Comparison of ENCODE assay signal across 1 cellular context in the genomic region with DNA sequence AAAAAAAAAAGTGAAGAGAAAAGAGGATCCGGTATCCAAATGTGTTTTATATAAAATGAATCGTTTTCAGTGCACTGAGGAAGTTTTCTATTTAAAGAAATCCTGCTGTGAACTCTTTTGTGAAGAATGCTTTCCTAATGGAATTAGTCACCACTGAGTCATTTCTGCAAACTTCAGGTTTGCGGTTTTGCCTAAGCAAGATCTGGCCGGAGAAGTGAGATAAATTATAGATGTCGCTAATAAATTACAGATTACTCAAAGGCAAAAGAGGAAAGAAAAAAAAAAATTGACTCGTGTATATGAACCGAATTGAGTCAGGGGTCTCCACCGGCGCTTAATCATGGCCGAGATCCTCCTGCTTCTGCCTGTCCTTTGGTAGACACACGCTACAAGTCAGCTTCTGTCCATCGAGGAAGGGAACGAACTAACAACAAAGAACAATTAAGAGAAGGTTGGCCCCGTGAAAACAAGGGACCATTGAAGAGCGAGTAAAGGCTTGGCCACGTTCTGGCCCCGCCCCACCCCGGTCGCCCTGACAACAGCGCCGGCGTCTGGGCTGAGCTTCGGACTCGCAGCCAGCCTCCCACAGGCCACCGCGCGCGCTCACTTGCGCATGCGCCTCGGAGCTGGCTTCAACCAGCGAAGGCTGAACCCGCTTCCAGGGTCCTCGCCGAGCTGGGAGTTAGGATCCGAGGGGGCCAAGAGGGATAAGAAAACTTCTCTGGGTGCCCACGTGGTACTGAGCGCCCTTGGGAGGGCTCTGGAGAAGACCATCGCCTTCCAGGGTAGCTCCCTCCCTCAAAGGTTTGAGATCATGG.
A peak's percentile ranks its signal among the peaks of the same experiment; 100 is the strongest.
TF ChIP-seq lines count a peak whose summit lies in the region.

No MANE protein-coding gene starts in this region.

TF ChIP-seq in K562, 482 proteins besides CTCF, POLR2A, EP300 and RAD21 (continued from another document and continues in another):
- TF ChIP-seq, protein P1, sequence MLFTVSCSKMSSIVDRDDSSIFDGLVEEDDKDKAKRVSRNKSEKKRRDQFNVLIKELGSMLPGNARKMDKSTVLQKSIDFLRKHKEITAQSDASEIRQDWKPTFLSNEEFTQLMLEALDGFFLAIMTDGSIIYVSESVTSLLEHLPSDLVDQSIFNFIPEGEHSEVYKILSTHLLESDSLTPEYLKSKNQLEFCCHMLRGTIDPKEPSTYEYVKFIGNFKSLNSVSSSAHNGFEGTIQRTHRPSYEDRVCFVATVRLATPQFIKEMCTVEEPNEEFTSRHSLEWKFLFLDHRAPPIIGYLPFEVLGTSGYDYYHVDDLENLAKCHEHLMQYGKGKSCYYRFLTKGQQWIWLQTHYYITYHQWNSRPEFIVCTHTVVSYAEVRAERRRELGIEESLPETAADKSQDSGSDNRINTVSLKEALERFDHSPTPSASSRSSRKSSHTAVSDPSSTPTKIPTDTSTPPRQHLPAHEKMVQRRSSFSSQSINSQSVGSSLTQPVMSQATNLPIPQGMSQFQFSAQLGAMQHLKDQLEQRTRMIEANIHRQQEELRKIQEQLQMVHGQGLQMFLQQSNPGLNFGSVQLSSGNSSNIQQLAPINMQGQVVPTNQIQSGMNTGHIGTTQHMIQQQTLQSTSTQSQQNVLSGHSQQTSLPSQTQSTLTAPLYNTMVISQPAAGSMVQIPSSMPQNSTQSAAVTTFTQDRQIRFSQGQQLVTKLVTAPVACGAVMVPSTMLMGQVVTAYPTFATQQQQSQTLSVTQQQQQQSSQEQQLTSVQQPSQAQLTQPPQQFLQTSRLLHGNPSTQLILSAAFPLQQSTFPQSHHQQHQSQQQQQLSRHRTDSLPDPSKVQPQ (CRISPR knock-in tag; IDR thresholded peaks at IDR 0.05; ENCODE audit: borderline replicate concordance), result no peak
- TF ChIP-seq OTX1 (CRISPR knock-in tag; IDR thresholded peaks at IDR 0.05), result no peak
- no peak for TF ChIP-seq CEBPB (tag; IDR thresholded peaks at IDR 0.05)
- no peak for TF ChIP-seq ZNF41 (CRISPR knock-in tag; conservative IDR thresholded peaks at IDR 0.05)
- TF ChIP-seq, protein P2, sequence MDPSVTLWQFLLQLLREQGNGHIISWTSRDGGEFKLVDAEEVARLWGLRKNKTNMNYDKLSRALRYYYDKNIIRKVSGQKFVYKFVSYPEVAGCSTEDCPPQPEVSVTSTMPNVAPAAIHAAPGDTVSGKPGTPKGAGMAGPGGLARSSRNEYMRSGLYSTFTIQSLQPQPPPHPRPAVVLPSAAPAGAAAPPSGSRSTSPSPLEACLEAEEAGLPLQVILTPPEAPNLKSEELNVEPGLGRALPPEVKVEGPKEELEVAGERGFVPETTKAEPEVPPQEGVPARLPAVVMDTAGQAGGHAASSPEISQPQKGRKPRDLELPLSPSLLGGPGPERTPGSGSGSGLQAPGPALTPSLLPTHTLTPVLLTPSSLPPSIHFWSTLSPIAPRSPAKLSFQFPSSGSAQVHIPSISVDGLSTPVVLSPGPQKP (CRISPR knock-in tag; IDR thresholded peaks at IDR 0.05), result no peak
- TF ChIP-seq TAF1 (IDR thresholded peaks at IDR 0.05; ENCODE audit: control insufficient read depth, extremely low read depth, insufficient read depth, low read length, severe bottlenecking), result peak; percentile 53
- TF ChIP-seq, protein P3, sequence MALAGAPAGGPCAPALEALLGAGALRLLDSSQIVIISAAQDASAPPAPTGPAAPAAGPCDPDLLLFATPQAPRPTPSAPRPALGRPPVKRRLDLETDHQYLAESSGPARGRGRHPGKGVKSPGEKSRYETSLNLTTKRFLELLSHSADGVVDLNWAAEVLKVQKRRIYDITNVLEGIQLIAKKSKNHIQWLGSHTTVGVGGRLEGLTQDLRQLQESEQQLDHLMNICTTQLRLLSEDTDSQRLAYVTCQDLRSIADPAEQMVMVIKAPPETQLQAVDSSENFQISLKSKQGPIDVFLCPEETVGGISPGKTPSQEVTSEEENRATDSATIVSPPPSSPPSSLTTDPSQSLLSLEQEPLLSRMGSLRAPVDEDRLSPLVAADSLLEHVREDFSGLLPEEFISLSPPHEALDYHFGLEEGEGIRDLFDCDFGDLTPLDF (CRISPR knock-in tag; IDR thresholded peaks at IDR 0.05), result no peak
- TF ChIP-seq HNRNPK (IDR thresholded peaks at IDR 0.05; ENCODE audit: low read depth, low read length, poor library complexity, severe bottlenecking), result no peak
- TF ChIP-seq POLR2G (IDR thresholded peaks at IDR 0.05; ENCODE audit: low read depth, low read length), result peak; percentile 79
- TF ChIP-seq, protein P4, sequence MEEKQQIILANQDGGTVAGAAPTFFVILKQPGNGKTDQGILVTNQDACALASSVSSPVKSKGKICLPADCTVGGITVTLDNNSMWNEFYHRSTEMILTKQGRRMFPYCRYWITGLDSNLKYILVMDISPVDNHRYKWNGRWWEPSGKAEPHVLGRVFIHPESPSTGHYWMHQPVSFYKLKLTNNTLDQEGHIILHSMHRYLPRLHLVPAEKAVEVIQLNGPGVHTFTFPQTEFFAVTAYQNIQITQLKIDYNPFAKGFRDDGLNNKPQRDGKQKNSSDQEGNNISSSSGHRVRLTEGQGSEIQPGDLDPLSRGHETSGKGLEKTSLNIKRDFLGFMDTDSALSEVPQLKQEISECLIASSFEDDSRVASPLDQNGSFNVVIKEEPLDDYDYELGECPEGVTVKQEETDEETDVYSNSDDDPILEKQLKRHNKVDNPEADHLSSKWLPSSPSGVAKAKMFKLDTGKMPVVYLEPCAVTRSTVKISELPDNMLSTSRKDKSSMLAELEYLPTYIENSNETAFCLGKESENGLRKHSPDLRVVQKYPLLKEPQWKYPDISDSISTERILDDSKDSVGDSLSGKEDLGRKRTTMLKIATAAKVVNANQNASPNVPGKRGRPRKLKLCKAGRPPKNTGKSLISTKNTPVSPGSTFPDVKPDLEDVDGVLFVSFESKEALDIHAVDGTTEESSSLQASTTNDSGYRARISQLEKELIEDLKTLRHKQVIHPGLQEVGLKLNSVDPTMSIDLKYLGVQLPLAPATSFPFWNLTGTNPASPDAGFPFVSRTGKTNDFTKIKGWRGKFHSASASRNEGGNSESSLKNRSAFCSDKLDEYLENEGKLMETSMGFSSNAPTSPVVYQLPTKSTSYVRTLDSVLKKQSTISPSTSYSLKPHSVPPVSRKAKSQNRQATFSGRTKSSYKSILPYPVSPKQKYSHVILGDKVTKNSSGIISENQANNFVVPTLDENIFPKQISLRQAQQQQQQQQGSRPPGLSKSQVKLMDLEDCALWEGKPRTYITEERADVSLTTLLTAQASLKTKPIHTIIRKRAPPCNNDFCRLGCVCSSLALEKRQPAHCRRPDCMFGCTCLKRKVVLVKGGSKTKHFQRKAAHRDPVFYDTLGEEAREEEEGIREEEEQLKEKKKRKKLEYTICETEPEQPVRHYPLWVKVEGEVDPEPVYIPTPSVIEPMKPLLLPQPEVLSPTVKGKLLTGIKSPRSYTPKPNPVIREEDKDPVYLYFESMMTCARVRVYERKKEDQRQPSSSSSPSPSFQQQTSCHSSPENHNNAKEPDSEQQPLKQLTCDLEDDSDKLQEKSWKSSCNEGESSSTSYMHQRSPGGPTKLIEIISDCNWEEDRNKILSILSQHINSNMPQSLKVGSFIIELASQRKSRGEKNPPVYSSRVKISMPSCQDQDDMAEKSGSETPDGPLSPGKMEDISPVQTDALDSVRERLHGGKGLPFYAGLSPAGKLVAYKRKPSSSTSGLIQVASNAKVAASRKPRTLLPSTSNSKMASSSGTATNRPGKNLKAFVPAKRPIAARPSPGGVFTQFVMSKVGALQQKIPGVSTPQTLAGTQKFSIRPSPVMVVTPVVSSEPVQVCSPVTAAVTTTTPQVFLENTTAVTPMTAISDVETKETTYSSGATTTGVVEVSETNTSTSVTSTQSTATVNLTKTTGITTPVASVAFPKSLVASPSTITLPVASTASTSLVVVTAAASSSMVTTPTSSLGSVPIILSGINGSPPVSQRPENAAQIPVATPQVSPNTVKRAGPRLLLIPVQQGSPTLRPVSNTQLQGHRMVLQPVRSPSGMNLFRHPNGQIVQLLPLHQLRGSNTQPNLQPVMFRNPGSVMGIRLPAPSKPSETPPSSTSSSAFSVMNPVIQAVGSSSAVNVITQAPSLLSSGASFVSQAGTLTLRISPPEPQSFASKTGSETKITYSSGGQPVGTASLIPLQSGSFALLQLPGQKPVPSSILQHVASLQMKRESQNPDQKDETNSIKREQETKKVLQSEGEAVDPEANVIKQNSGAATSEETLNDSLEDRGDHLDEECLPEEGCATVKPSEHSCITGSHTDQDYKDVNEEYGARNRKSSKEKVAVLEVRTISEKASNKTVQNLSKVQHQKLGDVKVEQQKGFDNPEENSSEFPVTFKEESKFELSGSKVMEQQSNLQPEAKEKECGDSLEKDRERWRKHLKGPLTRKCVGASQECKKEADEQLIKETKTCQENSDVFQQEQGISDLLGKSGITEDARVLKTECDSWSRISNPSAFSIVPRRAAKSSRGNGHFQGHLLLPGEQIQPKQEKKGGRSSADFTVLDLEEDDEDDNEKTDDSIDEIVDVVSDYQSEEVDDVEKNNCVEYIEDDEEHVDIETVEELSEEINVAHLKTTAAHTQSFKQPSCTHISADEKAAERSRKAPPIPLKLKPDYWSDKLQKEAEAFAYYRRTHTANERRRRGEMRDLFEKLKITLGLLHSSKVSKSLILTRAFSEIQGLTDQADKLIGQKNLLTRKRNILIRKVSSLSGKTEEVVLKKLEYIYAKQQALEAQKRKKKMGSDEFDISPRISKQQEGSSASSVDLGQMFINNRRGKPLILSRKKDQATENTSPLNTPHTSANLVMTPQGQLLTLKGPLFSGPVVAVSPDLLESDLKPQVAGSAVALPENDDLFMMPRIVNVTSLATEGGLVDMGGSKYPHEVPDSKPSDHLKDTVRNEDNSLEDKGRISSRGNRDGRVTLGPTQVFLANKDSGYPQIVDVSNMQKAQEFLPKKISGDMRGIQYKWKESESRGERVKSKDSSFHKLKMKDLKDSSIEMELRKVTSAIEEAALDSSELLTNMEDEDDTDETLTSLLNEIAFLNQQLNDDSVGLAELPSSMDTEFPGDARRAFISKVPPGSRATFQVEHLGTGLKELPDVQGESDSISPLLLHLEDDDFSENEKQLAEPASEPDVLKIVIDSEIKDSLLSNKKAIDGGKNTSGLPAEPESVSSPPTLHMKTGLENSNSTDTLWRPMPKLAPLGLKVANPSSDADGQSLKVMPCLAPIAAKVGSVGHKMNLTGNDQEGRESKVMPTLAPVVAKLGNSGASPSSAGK (IDR thresholded peaks at IDR 0.05), result no peak
- TF ChIP-seq HCFC1 (IDR thresholded peaks at IDR 0.05; ENCODE audit: low read depth, low read length), result peak; percentile 60
- TF ChIP-seq, protein P5, sequence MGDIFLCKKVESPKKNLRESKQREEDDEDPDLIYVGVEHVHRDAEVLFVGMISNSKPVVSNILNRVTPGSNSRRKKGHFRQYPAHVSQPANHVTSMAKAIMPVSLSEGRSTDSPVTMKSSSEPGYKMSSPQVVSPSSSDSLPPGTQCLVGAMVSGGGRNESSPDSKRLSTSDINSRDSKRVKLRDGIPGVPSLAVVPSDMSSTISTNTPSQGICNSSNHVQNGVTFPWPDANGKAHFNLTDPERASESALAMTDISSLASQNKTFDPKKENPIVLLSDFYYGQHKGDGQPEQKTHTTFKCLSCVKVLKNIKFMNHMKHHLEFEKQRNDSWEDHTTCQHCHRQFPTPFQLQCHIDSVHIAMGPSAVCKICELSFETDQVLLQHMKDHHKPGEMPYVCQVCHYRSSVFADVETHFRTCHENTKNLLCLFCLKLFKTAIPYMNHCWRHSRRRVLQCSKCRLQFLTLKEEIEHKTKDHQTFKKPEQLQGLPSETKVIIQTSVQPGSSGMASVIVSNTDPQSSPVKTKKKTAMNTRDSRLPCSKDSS (IDR thresholded peaks at IDR 0.05; ENCODE audit: low read depth, partially characterized antibody), result no peak
- TF ChIP-seq CBX1 (IDR thresholded peaks at IDR 0.05; ENCODE audit: low read depth), result no peak
- no peak for TF ChIP-seq NFXL1 (CRISPR knock-in tag; IDR thresholded peaks at IDR 0.05)
- TF ChIP-seq PTBP1 (IDR thresholded peaks at IDR 0.05; ENCODE audit: low read depth, low read length), result no peak
- TF ChIP-seq MEIS2 (IDR thresholded peaks at IDR 0.05; ENCODE audit: partially characterized antibody), result peak; percentile 90
- TF ChIP-seq, protein P6, sequence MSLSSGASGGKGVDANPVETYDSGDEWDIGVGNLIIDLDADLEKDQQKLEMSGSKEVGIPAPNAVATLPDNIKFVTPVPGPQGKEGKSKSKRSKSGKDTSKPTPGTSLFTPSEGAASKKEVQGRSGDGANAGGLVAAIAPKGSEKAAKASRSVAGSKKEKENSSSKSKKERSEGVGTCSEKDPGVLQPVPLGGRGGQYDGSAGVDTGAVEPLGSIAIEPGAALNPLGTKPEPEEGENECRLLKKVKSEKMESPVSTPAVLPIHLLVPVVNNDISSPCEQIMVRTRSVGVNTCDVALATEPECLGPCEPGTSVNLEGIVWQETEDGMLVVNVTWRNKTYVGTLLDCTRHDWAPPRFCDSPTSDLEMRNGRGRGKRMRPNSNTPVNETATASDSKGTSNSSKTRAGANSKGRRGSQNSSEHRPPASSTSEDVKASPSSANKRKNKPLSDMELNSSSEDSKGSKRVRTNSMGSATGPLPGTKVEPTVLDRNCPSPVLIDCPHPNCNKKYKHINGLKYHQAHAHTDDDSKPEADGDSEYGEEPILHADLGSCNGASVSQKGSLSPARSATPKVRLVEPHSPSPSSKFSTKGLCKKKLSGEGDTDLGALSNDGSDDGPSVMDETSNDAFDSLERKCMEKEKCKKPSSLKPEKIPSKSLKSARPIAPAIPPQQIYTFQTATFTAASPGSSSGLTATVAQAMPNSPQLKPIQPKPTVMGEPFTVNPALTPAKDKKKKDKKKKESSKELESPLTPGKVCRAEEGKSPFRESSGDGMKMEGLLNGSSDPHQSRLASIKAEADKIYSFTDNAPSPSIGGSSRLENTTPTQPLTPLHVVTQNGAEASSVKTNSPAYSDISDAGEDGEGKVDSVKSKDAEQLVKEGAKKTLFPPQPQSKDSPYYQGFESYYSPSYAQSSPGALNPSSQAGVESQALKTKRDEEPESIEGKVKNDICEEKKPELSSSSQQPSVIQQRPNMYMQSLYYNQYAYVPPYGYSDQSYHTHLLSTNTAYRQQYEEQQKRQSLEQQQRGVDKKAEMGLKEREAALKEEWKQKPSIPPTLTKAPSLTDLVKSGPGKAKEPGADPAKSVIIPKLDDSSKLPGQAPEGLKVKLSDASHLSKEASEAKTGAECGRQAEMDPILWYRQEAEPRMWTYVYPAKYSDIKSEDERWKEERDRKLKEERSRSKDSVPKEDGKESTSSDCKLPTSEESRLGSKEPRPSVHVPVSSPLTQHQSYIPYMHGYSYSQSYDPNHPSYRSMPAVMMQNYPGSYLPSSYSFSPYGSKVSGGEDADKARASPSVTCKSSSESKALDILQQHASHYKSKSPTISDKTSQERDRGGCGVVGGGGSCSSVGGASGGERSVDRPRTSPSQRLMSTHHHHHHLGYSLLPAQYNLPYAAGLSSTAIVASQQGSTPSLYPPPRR (CRISPR knock-in tag; IDR thresholded peaks at IDR 0.05; ENCODE audit: borderline replicate concordance), result no peak
- no peak for TF ChIP-seq IFI16 (CRISPR knock-in tag; IDR thresholded peaks at IDR 0.05)
